15 cellular contexts compared by ENCODE assay signal in the genomic region with DNA sequence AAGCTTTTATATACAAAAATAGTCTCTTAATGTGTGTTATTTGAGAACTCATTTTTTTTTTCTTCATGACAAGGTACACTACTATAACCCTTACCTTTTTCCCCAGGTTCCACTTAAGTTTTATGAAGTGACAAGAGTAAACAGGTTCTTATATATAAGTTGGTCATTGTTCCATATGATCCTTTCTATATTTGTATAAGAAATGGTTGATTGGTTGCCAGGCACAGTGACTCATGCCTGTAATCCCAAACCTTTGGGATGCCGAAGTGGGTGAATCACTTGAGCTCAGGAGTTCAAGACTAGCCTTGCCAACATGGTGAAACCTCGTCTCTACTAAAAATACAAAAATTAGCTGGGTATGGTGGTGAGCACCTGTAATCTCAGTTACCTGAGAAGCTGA.
DNase-seq lines count a peak whose midpoint lies in the region; ATAC-seq, FAIRE-seq and TF ChIP-seq lines count a peak whose summit lies in the region.
"Had no signal": no experiment of that assay in that cellular context is flagged by ENCODE, and none has a peak within 500 bp of the region (broad histone marks: within the 10 kb centered on the region; RNA-seq: fewer than 3 reads in every experiment).

No MANE protein-coding gene starts in this region.

- no peak overlapping the region for H3K4me3 ChIP-seq in coronary artery

- H3K4me3 Mint-ChIP-seq in activated CD4-positive, alpha-beta T cell treated with anti-CD3 and anti-CD28 coated beads for 36 hours: no peak overlapping the region
- H3K4me3 Mint-ChIP-seq: activated naive CD8-positive, alpha-beta T cell treated with anti-CD3 and anti-CD28 coated beads, Interleukin-2, amount 10 ng/mL, durations not matched to agents 7 days and 5 days; memory B cell had no signal

- intact Hi-C loops in activated CD4-positive, alpha-beta T cell treated with anti-CD3 and anti-CD28 coated beads for 36 hours (cut with DNase I, micrococcal nuclease): no loop called here

- CTCF ChIA-PET in activated CD4-positive, alpha-beta T cell treated with anti-CD3 and anti-CD28 coated beads for 36 hours (lab: Charles Lee): interaction anchor here (0.8 to 4.2 kb wide), 2 partner anchors 12 to 544 kb away, joined by 3 to 28 read pairs; no protein-coding TSS in a partner anchor

- TF ChIP-seq CTCF in coronary artery (IDR thresholded peaks at IDR 0.05): no peak

- no peaks in the 10 kb centered on the region for H3K4me1 Mint-ChIP-seq in activated CD4-positive, alpha-beta T cell treated with anti-CD3 and anti-CD28 coated beads for 36 hours
- H3K4me1 Mint-ChIP-seq: activated naive CD8-positive, alpha-beta T cell treated with anti-CD3 and anti-CD28 coated beads, Interleukin-2, amount 10 ng/mL, durations not matched to agents 7 days and 5 days; memory B cell had no signal

- peaks cover 17% of the 10 kb centered on the region for H3K27me3 Mint-ChIP-seq in activated CD4-positive, alpha-beta T cell treated with anti-CD3 and anti-CD28 coated beads for 36 hours

- H3K36me3 Mint-ChIP-seq in activated CD4-positive, alpha-beta T cell treated with anti-CD3 and anti-CD28 coated beads for 36 hours (ENCODE audit: low read depth): no peaks in the 10 kb centered on the region
- H3K36me3 Mint-ChIP-seq: activated naive CD8-positive, alpha-beta T cell treated with anti-CD3 and anti-CD28 coated beads, Interleukin-2, amount 10 ng/mL, durations not matched to agents 7 days and 5 days; memory B cell had no signal

- FAIRE-seq in urothelium cell line (lab: Jason Lieb, UNC): no peak
- FAIRE-seq: GM18507 had no signal

- no peak overlapping the region for H3K27ac Mint-ChIP-seq in activated CD4-positive, alpha-beta T cell treated with anti-CD3 and anti-CD28 coated beads for 36 hours
- H3K27ac Mint-ChIP-seq: activated naive CD8-positive, alpha-beta T cell treated with anti-CD3 and anti-CD28 coated beads, Interleukin-2, amount 10 ng/mL, durations not matched to agents 7 days and 5 days; memory B cell had no signal

- H3K9me3 Mint-ChIP-seq in activated CD4-positive, alpha-beta T cell treated with anti-CD3 and anti-CD28 coated beads for 36 hours (ENCODE audit: low read depth): no peaks in the 10 kb centered on the region
- H3K9me3 Mint-ChIP-seq: activated naive CD8-positive, alpha-beta T cell treated with anti-CD3 and anti-CD28 coated beads, Interleukin-2, amount 10 ng/mL, durations not matched to agents 7 days and 5 days; memory B cell had no signal

- peak; percentile 14 for DNase-seq in NCI-H2029 (lab: John Stamatoyannopoulos, UW)
- DNase-seq in NCI-H2029 treated with DMSO at 0.1 percent for 48 hours (lab: John Stamatoyannopoulos, UW): no peak
- DNase-seq in RPMI7951 (ENCODE audit: low read depth): peak; percentile 68
- peak; percentile 79 for DNase-seq in fibroblast of gingiva (ENCODE audit: low read depth)
- peak; percentile 19 for DNase-seq in urothelium cell line (ENCODE audit: low spot score)
- DNase-seq in activated CD4-positive, alpha-beta T cell treated with anti-CD3 and anti-CD28 coated beads for 36 hours: no peak
- no peak for DNase-seq in coronary artery (ENCODE audit: low spot score)
- no peak for DNase-seq in NCI-H526 (lab: John Stamatoyannopoulos, UW)
- DNase-seq: 8988T; activated naive CD8-positive, alpha-beta T cell treated with anti-CD3 and anti-CD28 coated beads, Interleukin-2, amount 10 ng/mL, durations not matched to agents 7 days and 5 days; effector CD8-positive, alpha-beta T cell; NCI-H1436 treated with DMSO at 0.1 percent for 48 hours; T-helper 9 cell had no signal

- H3K27ac ChIP-seq in coronary artery: no peak overlapping the region

- POLR2A ChIA-PET in activated CD4-positive, alpha-beta T cell treated with anti-CD3 and anti-CD28 coated beads for 36 hours (lab: Charles Lee): no interaction called here

- ATAC-seq in activated CD4-positive, alpha-beta T cell treated with anti-CD3 and anti-CD28 coated beads for 36 hours: no peak

Comparison
In these comparisons a context has a peak if more than half of its experiments do, and no peak if none do; other contexts are left out.
1. DNase-seq: peak in NCI-H2029 (single experiment), RPMI7951 (single experiment), fibroblast of gingiva (single experiment) and urothelium cell line (single experiment); none in NCI-H2029 treated with DMSO at 0.1 percent for 48 hours (single experiment), activated CD4-positive, alpha-beta T cell treated with anti-CD3 and anti-CD28 coated beads for 36 hours (single experiment), coronary artery (single experiment) and NCI-H526 (0 of 2).